In genomic region chr2:74020717-74021406, GRCh38 we compare ENCODE assay signal across 1 cellular context.
TF ChIP-seq lines count a peak whose summit lies in the region.

No MANE protein-coding gene starts in this region.

TF ChIP-seq in GM12878, 131 proteins besides CTCF, POLR2A, EP300 and RAD21 (continued from another document and continues in another):
- TF ChIP-seq NKRF (conservative IDR thresholded peaks at IDR 0.05) (no peak), JUND (IDR thresholded peaks at IDR 0.05; ENCODE audit: low read depth, low read length) (no peak), ZBTB11 (CRISPR knock-in tag; IDR thresholded peaks at IDR 0.05) (no peak), MYB (IDR thresholded peaks at IDR 0.05; ENCODE audit: borderline replicate concordance, low read depth, low read length) (no peak), IRF3 (IDR thresholded peaks at IDR 0.05) (no peak), NBN (IDR thresholded peaks at IDR 0.05) (no peak), EED (IDR thresholded peaks at IDR 0.05; ENCODE audit: low read depth) (peak; percentile 89), RBBP5 (conservative IDR thresholded peaks at IDR 0.05) (no peak), ATF7 (IDR thresholded peaks at IDR 0.05; ENCODE audit: low read depth) (peak; percentile 27; the same call in 1 of the 2 replicates), RFX5 (IDR thresholded peaks at IDR 0.05; ENCODE audit: low read depth, low read length) (no peak), GABPA (IDR thresholded peaks at IDR 0.05; ENCODE audit: low read depth) (no peak), SMC3 (IDR thresholded peaks at IDR 0.05; ENCODE audit: borderline replicate concordance, low read length) (no peak), PBX3 (IDR thresholded peaks at IDR 0.05; ENCODE audit: insufficient replicate concordance, low read depth, low read length) (no peak), CBX3 (IDR thresholded peaks at IDR 0.05; ENCODE audit: borderline replicate concordance, low read depth) (no peak), RB1 (IDR thresholded peaks at IDR 0.05; ENCODE audit: borderline replicate concordance) (no peak), CHD4 (IDR thresholded peaks at IDR 0.05) (no peak), HCFC1 (IDR thresholded peaks at IDR 0.05; ENCODE audit: low read length) (no peak), TCF12 (IDR thresholded peaks at IDR 0.05; ENCODE audit: low read depth, low read length) (peak; percentile 94), BACH1 (IDR thresholded peaks at IDR 0.05; ENCODE audit: borderline replicate concordance) (no peak), ATF3 (IDR thresholded peaks at IDR 0.05; ENCODE audit: borderline replicate concordance, extremely low read depth, low read depth, low read length) (no peak), NR2C1 (IDR thresholded peaks at IDR 0.05) (no peak), ELK1 (IDR thresholded peaks at IDR 0.05; ENCODE audit: low read depth, low read length) (no peak), STAT1 (conservative IDR thresholded peaks at IDR 0.05) (no peak), KLF5 (IDR thresholded peaks at IDR 0.05; ENCODE audit: partially characterized antibody) (no peak), ZNF592 (IDR thresholded peaks at IDR 0.05) (no peak), TCF7 (IDR thresholded peaks at IDR 0.05; ENCODE audit: borderline replicate concordance) (no peak), SREBF1 (IDR thresholded peaks at IDR 0.05; ENCODE audit: low read length) (no peak), BHLHE40 (IDR thresholded peaks at IDR 0.05; ENCODE audit: borderline replicate concordance in 1 of 2, low read depth in 2 of 2, low read length in 1 of 2) (no peak), CBFB (IDR thresholded peaks at IDR 0.05; ENCODE audit: low read depth) (0 out of 2 replicates have a peak, but pooled peaks have one; percentile 48), SRF (IDR thresholded peaks at IDR 0.05; ENCODE audit: low read depth in 2 of 2, low read length in 2 of 2) (no peak), CREB1 (IDR thresholded peaks at IDR 0.05; ENCODE audit: low read depth) (no peak), CEBPB (IDR thresholded peaks at IDR 0.05; ENCODE audit: borderline replicate concordance in 1 of 2, low read depth in 2 of 2, low read length in 2 of 2) (no peak), ZNF622 (IDR thresholded peaks at IDR 0.05) (no peak), BMI1 (IDR thresholded peaks at IDR 0.05; ENCODE audit: borderline replicate concordance) (no peak), ZZZ3 (IDR thresholded peaks at IDR 0.05; ENCODE audit: control insufficient read depth, insufficient read length, low read depth) (no peak), FOXK2 (IDR thresholded peaks at IDR 0.05) (no peak), PML (IDR thresholded peaks at IDR 0.05; ENCODE audit: low read length) (no peak), DPF2 (IDR thresholded peaks at IDR 0.05) (peak; percentile 39; the same call in 1 of the 2 replicates), USF2 (IDR thresholded peaks at IDR 0.05; ENCODE audit: borderline replicate concordance, low read depth, low read length) (no peak), POU2F2 (IDR thresholded peaks at IDR 0.05; ENCODE audit: borderline replicate concordance, low read depth, low read length) (no peak), CREM (IDR thresholded peaks at IDR 0.05; ENCODE audit: low read depth) (no peak), ZBTB40 (IDR thresholded peaks at IDR 0.05; ENCODE audit: borderline replicate concordance) (no peak), MLLT1 (IDR thresholded peaks at IDR 0.05) (no peak), MAX (IDR thresholded peaks at IDR 0.05; ENCODE audit: low read depth, low read length) (no peak)
